26 cellular contexts compared by ENCODE assay signal in genomic region chr11:17408026-17408425, GRCh38. TPM values are rescaled to one million over a fixed set of nuclear protein-coding genes. Genes with fewer than 3 reads are reported as not detected.
"Had no signal": no experiment of that assay in that cellular context is flagged by ENCODE, and none has a peak within 500 bp of the region (broad histone marks: within the 10 kb centered on the region; RNA-seq: fewer than 3 reads in every experiment).

No MANE protein-coding gene starts in this region.

- DNase-seq: heart right ventricle; left colon; left lung; lower lobe of right lung; mammary epithelial cell; mesenchymal stem cell; naive B cell; natural killer cell; nephron progenitor cell; ovary; stimulated activated CD4-positive, alpha-beta T cell treated with anti-CD3 and anti-CD28 coated beads, Interleukin-12 subunit alpha, Interleukin-12 subunit beta, amount 100 ng/mL, for 4 hours; stimulated activated CD4-positive, alpha-beta T cell treated with anti-CD3 and anti-CD28 coated beads, Interleukin-15, amount 100 ng/mL, for 24 hours; stimulated activated CD4-positive, alpha-beta T cell treated with anti-CD3 and anti-CD28 coated beads, Interleukin-2, amount 100 ng/mL, for 24 hours; stimulated activated CD4-positive, alpha-beta T cell treated with anti-CD3 and anti-CD28 coated beads, Interleukin-4, amount 100 ng/mL, for 1 hour; stimulated activated naive B cell treated with anti-CD40 and anti-IgM and Interleukin-4, amounts not matched to agents 10 μg/mL and 1 μg/mL and 100 μg/mL, for 72 hours; stimulated activated naive CD8-positive, alpha-beta T cell treated with anti-CD3 and anti-CD28 coated beads, Interleukin-15, Interleukin-2, amounts not matched to agents 100 U/mL and 50 U/mL, for 24 hours; uterus had no signal

- H3K27ac ChIP-seq: heart right ventricle, hepatocyte, left lung, lower lobe of right lung, neural progenitor cell, ovary, right atrium auricular region, right lobe of liver, suprapubic skin, thoracic aorta, tibial nerve, uterus had no signal

- FAIRE-seq: keratinocyte had no signal

- H3K9ac ChIP-seq: neural progenitor cell had no signal

- H3K9me3 ChIP-seq: heart right ventricle, left lung, lower lobe of right lung, ovary, right atrium auricular region, right lobe of liver, suprapubic skin, thoracic aorta, tibial nerve, uterus had no signal

- H3K4me2 ChIP-seq: hepatocyte, neural progenitor cell, smooth muscle cell had no signal

- H3K4me3 ChIP-seq: heart right ventricle, hepatocyte, left lung, lower lobe of right lung, neural progenitor cell, ovary, right atrium auricular region, right lobe of liver, smooth muscle cell, suprapubic skin, thoracic aorta, tibial nerve, uterus had no signal

- H3K36me3 ChIP-seq: heart right ventricle, left lung, lower lobe of right lung, neural progenitor cell, ovary, right atrium auricular region, right lobe of liver, suprapubic skin, thoracic aorta, tibial nerve, uterus had no signal

- ATAC-seq: heart right ventricle; left colon; left lung; lower lobe of right lung; natural killer cell; right lobe of liver; stimulated activated naive B cell treated with anti-CD40 and anti-IgM and Interleukin-4, amounts not matched to agents 10 μg/mL and 1 μg/mL and 100 μg/mL, for 72 hours; stimulated activated naive CD8-positive, alpha-beta T cell treated with anti-CD3 and anti-CD28 coated beads, Interleukin-15, Interleukin-2, amounts not matched to agents 100 U/mL and 50 U/mL, for 24 hours had no signal

- H3K27me3 ChIP-seq: heart right ventricle, left lung, neural progenitor cell, ovary, right atrium auricular region, right lobe of liver, suprapubic skin, tibial nerve, uterus had no signal

RNA-seq across cellular contexts. Expression of gene KCNJ11, which starts 19.6 kb away (rescaled TPM):
- total RNA-seq: mammary epithelial cell, smooth muscle cell had no signal
